In the genomic region with DNA sequence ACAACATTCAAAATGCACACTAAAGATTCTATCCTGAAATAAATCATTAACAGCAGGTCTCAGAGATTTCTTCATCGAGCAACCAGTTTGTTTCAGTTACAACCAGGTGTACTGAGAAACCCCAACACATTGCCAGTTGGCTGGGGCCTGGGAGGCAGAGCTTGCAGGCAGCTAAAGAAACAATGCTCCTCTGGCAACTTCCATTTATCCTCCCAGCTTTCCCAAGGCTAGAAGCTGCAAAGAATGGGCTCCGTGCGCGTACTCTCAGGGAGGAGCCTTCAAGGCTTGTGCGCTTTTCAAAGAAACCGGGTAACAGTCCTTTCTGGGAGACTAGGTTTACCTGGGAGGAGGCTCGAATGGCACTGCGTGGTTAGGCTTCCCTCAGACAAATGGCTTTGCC, we compare ENCODE assay signal across 1 cellular context.
TF ChIP-seq lines count a peak whose summit lies in the region.

No MANE protein-coding gene starts in this region.

TF ChIP-seq in GM23338, 12 proteins besides CTCF, POLR2A, EP300 and RAD21 (continued from another document):
- TF ChIP-seq, protein P1, sequence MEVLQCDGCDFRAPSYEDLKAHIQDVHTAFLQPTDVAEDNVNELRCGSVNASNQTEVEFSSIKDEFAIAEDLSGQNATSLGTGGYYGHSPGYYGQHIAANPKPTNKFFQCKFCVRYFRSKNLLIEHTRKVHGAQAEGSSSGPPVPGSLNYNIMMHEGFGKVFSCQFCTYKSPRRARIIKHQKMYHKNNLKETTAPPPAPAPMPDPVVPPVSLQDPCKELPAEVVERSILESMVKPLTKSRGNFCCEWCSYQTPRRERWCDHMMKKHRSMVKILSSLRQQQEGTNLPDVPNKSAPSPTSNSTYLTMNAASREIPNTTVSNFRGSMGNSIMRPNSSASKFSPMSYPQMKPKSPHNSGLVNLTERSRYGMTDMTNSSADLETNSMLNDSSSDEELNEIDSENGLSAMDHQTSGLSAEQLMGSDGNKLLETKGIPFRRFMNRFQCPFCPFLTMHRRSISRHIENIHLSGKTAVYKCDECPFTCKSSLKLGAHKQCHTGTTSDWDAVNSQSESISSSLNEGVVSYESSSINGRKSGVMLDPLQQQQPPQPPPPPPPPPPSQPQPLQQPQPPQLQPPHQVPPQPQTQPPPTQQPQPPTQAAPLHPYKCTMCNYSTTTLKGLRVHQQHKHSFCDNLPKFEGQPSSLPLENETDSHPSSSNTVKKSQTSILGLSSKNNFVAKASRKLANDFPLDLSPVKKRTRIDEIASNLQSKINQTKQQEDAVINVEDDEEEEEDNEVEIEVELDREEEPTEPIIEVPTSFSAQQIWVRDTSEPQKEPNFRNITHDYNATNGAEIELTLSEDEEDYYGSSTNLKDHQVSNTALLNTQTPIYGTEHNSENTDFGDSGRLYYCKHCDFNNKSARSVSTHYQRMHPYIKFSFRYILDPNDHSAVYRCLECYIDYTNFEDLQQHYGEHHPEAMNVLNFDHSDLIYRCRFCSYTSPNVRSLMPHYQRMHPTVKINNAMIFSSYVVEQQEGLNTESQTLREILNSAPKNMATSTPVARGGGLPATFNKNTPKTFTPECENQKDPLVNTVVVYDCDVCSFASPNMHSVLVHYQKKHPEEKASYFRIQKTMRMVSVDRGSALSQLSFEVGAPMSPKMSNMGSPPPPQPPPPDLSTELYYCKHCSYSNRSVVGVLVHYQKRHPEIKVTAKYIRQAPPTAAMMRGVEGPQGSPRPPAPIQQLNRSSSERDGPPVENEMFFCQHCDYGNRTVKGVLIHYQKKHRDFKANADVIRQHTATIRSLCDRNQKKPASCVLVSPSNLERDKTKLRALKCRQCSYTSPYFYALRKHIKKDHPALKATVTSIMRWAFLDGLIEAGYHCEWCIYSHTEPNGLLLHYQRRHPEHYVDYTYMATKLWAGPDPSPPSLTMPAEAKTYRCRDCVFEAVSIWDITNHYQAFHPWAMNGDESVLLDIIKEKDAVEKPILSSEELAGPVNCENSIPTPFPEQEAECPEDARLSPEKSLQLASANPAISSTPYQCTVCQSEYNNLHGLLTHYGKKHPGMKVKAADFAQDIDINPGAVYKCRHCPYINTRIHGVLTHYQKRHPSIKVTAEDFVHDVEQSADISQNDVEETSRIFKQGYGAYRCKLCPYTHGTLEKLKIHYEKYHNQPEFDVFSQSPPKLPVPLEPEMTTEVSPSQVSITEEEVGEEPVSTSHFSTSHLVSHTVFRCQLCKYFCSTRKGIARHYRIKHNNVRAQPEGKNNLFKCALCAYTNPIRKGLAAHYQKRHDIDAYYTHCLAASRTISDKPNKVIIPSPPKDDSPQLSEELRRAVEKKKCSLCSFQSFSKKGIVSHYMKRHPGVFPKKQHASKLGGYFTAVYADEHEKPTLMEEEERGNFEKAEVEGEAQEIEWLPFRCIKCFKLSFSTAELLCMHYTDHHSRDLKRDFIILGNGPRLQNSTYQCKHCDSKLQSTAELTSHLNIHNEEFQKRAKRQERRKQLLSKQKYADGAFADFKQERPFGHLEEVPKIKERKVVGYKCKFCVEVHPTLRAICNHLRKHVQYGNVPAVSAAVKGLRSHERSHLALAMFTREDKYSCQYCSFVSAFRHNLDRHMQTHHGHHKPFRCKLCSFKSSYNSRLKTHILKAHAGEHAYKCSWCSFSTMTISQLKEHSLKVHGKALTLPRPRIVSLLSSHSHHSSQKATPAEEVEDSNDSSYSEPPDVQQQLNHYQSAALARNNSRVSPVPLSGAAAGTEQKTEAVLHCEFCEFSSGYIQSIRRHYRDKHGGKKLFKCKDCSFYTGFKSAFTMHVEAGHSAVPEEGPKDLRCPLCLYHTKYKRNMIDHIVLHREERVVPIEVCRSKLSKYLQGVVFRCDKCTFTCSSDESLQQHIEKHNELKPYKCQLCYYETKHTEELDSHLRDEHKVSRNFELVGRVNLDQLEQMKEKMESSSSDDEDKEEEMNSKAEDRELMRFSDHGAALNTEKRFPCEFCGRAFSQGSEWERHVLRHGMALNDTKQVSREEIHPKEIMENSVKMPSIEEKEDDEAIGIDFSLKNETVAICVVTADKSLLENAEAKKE (CRISPR knock-in tag; IDR thresholded peaks at IDR 0.05) = no peak
- TF ChIP-seq ETS1 (IDR thresholded peaks at IDR 0.05) (no peak), JUNB (IDR thresholded peaks at IDR 0.05; ENCODE audit: unreplicated experiment) (no peak), NANOG (IDR thresholded peaks at IDR 0.05; ENCODE audit: borderline replicate concordance) (no peak), EZH2 (IDR thresholded peaks at IDR 0.05; ENCODE audit: low read depth, unreplicated experiment) (no peak), ZNF114 (CRISPR knock-in tag; IDR thresholded peaks at IDR 0.05) (no peak), POLR2AphosphoS5 (IDR thresholded peaks at IDR 0.05; ENCODE audit: low read depth) (no peak), ZNF331 (CRISPR knock-in tag; IDR thresholded peaks at IDR 0.05; ENCODE audit: low read depth) (no peak), STAT1 (IDR thresholded peaks at IDR 0.05; ENCODE audit: unreplicated experiment) (no peak)
- TF ChIP-seq, protein P2, sequence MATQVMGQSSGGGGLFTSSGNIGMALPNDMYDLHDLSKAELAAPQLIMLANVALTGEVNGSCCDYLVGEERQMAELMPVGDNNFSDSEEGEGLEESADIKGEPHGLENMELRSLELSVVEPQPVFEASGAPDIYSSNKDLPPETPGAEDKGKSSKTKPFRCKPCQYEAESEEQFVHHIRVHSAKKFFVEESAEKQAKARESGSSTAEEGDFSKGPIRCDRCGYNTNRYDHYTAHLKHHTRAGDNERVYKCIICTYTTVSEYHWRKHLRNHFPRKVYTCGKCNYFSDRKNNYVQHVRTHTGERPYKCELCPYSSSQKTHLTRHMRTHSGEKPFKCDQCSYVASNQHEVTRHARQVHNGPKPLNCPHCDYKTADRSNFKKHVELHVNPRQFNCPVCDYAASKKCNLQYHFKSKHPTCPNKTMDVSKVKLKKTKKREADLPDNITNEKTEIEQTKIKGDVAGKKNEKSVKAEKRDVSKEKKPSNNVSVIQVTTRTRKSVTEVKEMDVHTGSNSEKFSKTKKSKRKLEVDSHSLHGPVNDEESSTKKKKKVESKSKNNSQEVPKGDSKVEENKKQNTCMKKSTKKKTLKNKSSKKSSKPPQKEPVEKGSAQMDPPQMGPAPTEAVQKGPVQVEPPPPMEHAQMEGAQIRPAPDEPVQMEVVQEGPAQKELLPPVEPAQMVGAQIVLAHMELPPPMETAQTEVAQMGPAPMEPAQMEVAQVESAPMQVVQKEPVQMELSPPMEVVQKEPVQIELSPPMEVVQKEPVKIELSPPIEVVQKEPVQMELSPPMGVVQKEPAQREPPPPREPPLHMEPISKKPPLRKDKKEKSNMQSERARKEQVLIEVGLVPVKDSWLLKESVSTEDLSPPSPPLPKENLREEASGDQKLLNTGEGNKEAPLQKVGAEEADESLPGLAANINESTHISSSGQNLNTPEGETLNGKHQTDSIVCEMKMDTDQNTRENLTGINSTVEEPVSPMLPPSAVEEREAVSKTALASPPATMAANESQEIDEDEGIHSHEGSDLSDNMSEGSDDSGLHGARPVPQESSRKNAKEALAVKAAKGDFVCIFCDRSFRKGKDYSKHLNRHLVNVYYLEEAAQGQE (IDR thresholded peaks at IDR 0.05; ENCODE audit: unreplicated experiment) = no peak
